ENCODE assay signal across 9 cellular contexts in genomic region chr18:13680612-13681011, GRCh38. TPM values are rescaled to one million over a fixed set of nuclear protein-coding genes. Genes with fewer than 3 reads are reported as not detected.
A peak's percentile ranks its signal among the peaks of the same experiment; 100 is the strongest.
DNase-seq lines count a peak whose midpoint lies in the region; ATAC-seq, FAIRE-seq and TF ChIP-seq lines count a peak whose summit lies in the region.
"Had no signal": no experiment of that assay in that cellular context is flagged by ENCODE, and none has a peak within 500 bp of the region (broad histone marks: within the 10 kb centered on the region; RNA-seq: fewer than 3 reads in every experiment).

No MANE protein-coding gene starts in this region.

- H3K23ac ChIP-seq in H1 (ENCODE audit: insufficient read length): no peak overlapping the region

- H4K91ac ChIP-seq in H1 (replicated peaks; ENCODE audit: insufficient read length, low read length): no peak overlapping the region

- no peak overlapping the region for H2AFZ ChIP-seq in H1 (ENCODE audit: low read length)

- H2BK120ac ChIP-seq in H1 (replicated peaks; ENCODE audit: low read depth, low read length): no peak overlapping the region

- no peak overlapping the region for H4K5ac ChIP-seq in H1 (ENCODE audit: insufficient read length, low read depth, low read length)

- no peak overlapping the region for H3K56ac ChIP-seq in H1 (replicated peaks; ENCODE audit: insufficient read length, low read depth, low read length)

- no peak overlapping the region for H3K9ac ChIP-seq in H1 (replicated peaks in 1 of 4; ENCODE audit: extremely low read depth in 1 of 4, low read depth in 3 of 4, low read length in 3 of 4)

- no peak overlapping the region for H2BK15ac ChIP-seq in H1 (ENCODE audit: low read length)

- peak; percentile 78 for FAIRE-seq in H1 (lab: Jason Lieb, UNC)

- ATAC-seq in GM21737 (IDR thresholded peaks at IDR 0.05; ENCODE audit: unreplicated experiment): no peak

- CTCF ChIA-PET in H1 (lab: Charles Lee; ENCODE audit: partially characterized antibody): interaction anchor here (0.7 to 2.2 kb wide), 9 partner anchors 10 to 57 kb away, joined by 3 to 8 read pairs (median 4); no protein-coding TSS in a partner anchor

- peak; percentile 39 to 65 (median 64); a peak in 3 of 4 replicates for TF ChIP-seq CTCF in H1 (IDR thresholded peaks at IDR 0.05; ENCODE audit: control extremely low read depth in 1 of 3, insufficient read depth in 1 of 3, low read depth in 1 of 3, low read length in 3 of 3)

- peaks cover 0 to 31% of the 10 kb centered on the region in 2 experiments; a peak in 3 of 4 replicates for H3K79me2 ChIP-seq in H1 (ENCODE audit: control insufficient read depth in 1 of 2, insufficient read depth in 2 of 2, low read length in 2 of 2)

- no peaks in the 10 kb centered on the region for H3K27me3 ChIP-seq in H1 (replicated peaks in 1 of 4; ENCODE audit: control insufficient read depth in 3 of 4, extremely low read depth in 1 of 4, insufficient read depth in 3 of 4, low read length in 3 of 4)

- peaks cover 2% of the 10 kb centered on the region; the same call in 1 of the 2 replicates for H3K79me1 ChIP-seq in H1 (ENCODE audit: low read depth, low read length)

- no peak overlapping the region for H2BK12ac ChIP-seq in H1 (ENCODE audit: low read depth, low read length)

- no peak overlapping the region for H2BK20ac ChIP-seq in H1 (ENCODE audit: low read length)

- TF ChIP-seq RAD21 in H1 (IDR thresholded peaks at IDR 0.05 in 1 of 2, conservative IDR thresholded peaks at IDR 0.05 in 1 of 2; ENCODE audit: low read depth in 2 of 2, low read length in 2 of 2): peak; percentile 21 to 37; a peak in 3 of 4 replicates

- no peak overlapping the region for H3K4me2 ChIP-seq in H1 (ENCODE audit: insufficient read depth in 1 of 2, low read depth in 2 of 2, low read length in 2 of 2)

- no peak for TF ChIP-seq POLR2A in H1 (IDR thresholded peaks at IDR 0.05; ENCODE audit: control extremely low read depth in 1 of 2, low read depth in 2 of 2, low read length in 2 of 2)

- H3K9me3 ChIP-seq in H1 (ENCODE audit: insufficient read depth in 2 of 2, low read depth in 1 of 2, low read length in 1 of 2): peaks cover 12 to 13% of the 10 kb centered on the region in 2 experiments

- no peak overlapping the region for H3K18ac ChIP-seq in H1 (ENCODE audit: extremely low read depth, low read length)

- H4K8ac ChIP-seq in H1 (ENCODE audit: extremely low read depth, insufficient read depth, low read length): no peak overlapping the region

- H3K36me3 ChIP-seq in H1 (ENCODE audit: control insufficient read depth in 2 of 4, insufficient read depth in 4 of 4, low read length in 3 of 4): peaks cover 0 to 3% (median 0%) of the 10 kb centered on the region in 4 experiments; a peak in 1 of 8 replicates

- H3K14ac ChIP-seq in H1 (ENCODE audit: insufficient read length): no peak overlapping the region

- no peak for TF ChIP-seq EP300 in H1 (IDR thresholded peaks at IDR 0.05; ENCODE audit: borderline replicate concordance in 1 of 2, low read depth in 2 of 2, low read length in 2 of 2)

- 61% methylated on average over 5 of the region's 5 CpGs; no CpG with 5 or more reads in 1 of the 2 experiments for WGBS in H1 (ENCODE audit: extremely low coverage in 1 of 2, insufficient coverage in 1 of 2, insufficient read length in 1 of 2, insufficient replicate concordance in 2 of 2, low coverage in 1 of 2, low lambda C conversion rate in 2 of 2, missing lambda C conversion rate in 1 of 2), 2 experiments

- POLR2A ChIA-PET in H1 (lab: Charles Lee; ENCODE audit: partially characterized antibody): no interaction called here

- no peak overlapping the region for H2AK5ac ChIP-seq in H1 (ENCODE audit: low read depth, low read length)

- no peak overlapping the region for H3K27ac ChIP-seq in H1 (ENCODE audit: low read depth, low read length)

- H3K23me2 ChIP-seq in H1 (ENCODE audit: low read depth, low read length): 0 out of 2 replicates have a peak, but pooled peaks cover 1% of the 10 kb centered on the region

- peaks cover 0 to 2% of the 10 kb centered on the region in 2 experiments for H4K20me1 ChIP-seq in H1 (replicated peaks in 1 of 2; ENCODE audit: control insufficient read depth in 1 of 2, insufficient read depth in 2 of 2, low read length in 2 of 2)

- DNase-seq in G401 (ENCODE audit: low spot score) (peak; percentile 19), H1 (ENCODE audit: low read depth in 1 of 2, low spot score in 2 of 2) (peak; percentile 17 to 61), midbrain (lab: John Stamatoyannopoulos, UW) (peak; percentile 48), NCI-H774 (lab: John Stamatoyannopoulos, UW) (no peak), NCI-H2081 treated with DMSO at 0.1 percent for 48 hours (lab: John Stamatoyannopoulos, UW) (no peak)
- DNase-seq in Jurkat, Clone E6-1 (ENCODE audit: low read depth, low spot score): peak; percentile 35
- no peak for DNase-seq in activated T-cell treated with anti-CD3 and anti-CD28 coated beads, Interleukin-2, amount 50 U/mL, for 48 hours
- DNase-seq: NCI-H345 had no signal

- H3K4me3 ChIP-seq in Jurkat, Clone E6-1 (ENCODE audit: low read length): no peak overlapping the region
- H3K4me3 ChIP-seq in H1 (ENCODE audit: extremely low read depth in 1 of 4, insufficient read depth in 2 of 4, low read depth in 3 of 4, low read length in 4 of 4): no peak overlapping the region

- no peak overlapping the region for H2BK5ac ChIP-seq in H1 (ENCODE audit: low read depth, low read length)

- no peaks in the 10 kb centered on the region for H3K4me1 ChIP-seq in H1 (replicated peaks in 1 of 4; ENCODE audit: control insufficient read depth in 3 of 4, insufficient read depth in 4 of 4, low read length in 3 of 4)

- in situ Hi-C loops in G401 (cut with HindIII; ENCODE audit: low sequenced_read_pairs): no loop called here

- H3K4ac ChIP-seq in H1 (replicated peaks; ENCODE audit: insufficient read length, low read depth, low read length): no peak overlapping the region

TF ChIP-seq in H1, 55 proteins besides CTCF, POLR2A, EP300 and RAD21:
- TF ChIP-seq TEAD4 (IDR thresholded peaks at IDR 0.05; ENCODE audit: low read depth, low read length) (peak; percentile 69), CREB1 (IDR thresholded peaks at IDR 0.05) (no peak)

RNA-seq across cellular contexts. Expression of gene FAM210A, which starts 45.7 kb away (rescaled TPM):
- total RNA-seq in G401 (2014; rRNA removed; shearing (Covaris generic)): 23.4 and 27.9 TPM in 2 replicates
- polyA plus RNA-seq in Jurkat, Clone E6-1 (2012; ENCODE audit: insufficient read depth, insufficient read length): 18.1 TPM
- 25.4 and 27.2 TPM in 2 replicates for total RNA-seq in H1 (2021; fragmentation: NEBNext Ultra II Directional; extraction: Animal tissue kit (Norgen Biotek cat#: 25700))
- 7.9 and 8.2 TPM in 2 replicates for polyA plus RNA-seq in H1 (2011; rRNA removed)
- polyA plus RNA-seq in H1 (2011; cell fraction: cytosol; rRNA removed): 12.2 TPM
- polyA plus RNA-seq in H1 (2011; cell fraction: nucleus; rRNA removed): 5.8 TPM
- 12.9 to 17.3 TPM (median 15.1 TPM) in 4 replicates for polyA plus RNA-seq in H1 (2012, experiment 1 of 2)
- polyA plus RNA-seq in H1 (2012, experiment 2 of 2): 2.4 TPM
- 11.7 TPM for polyA plus RNA-seq in H1 (2013, experiment 1 of 2)
- polyA plus RNA-seq in H1 (2013, experiment 2 of 2): 12.8 TPM
- polyA minus RNA-seq in H1 (2011; rRNA and poly(A)+ RNA removed): 22.1 and 34.7 TPM in 2 replicates
- polyA minus RNA-seq in H1 (2011; cell fraction: cytosol; rRNA and poly(A)+ RNA removed): 12.8 TPM
- polyA minus RNA-seq in H1 (2011; cell fraction: nucleus; rRNA and poly(A)+ RNA removed): 15.0 TPM

RNA-seq across cellular contexts. Expression of gene RNMT, which starts 45.9 kb away (rescaled TPM):
- 36.7 and 44.6 TPM in 2 replicates for total RNA-seq in G401 (2014; rRNA removed; shearing (Covaris generic))
- polyA plus RNA-seq in Jurkat, Clone E6-1 (2012; ENCODE audit: insufficient read depth, insufficient read length): 30.5 TPM
- 59.6 and 63.5 TPM in 2 replicates for total RNA-seq in H1 (2021; fragmentation: NEBNext Ultra II Directional; extraction: Animal tissue kit (Norgen Biotek cat#: 25700))
- polyA plus RNA-seq in H1 (2011; rRNA removed): 16.9 and 25.3 TPM in 2 replicates
- 22.5 TPM for polyA plus RNA-seq in H1 (2011; cell fraction: cytosol; rRNA removed)
- 18.6 TPM for polyA plus RNA-seq in H1 (2011; cell fraction: nucleus; rRNA removed)
- 31.0 to 50.4 TPM (median 33.3 TPM) in 4 replicates for polyA plus RNA-seq in H1 (2012, experiment 1 of 2)
- polyA plus RNA-seq in H1 (2012, experiment 2 of 2): 2.5 TPM
- 42.3 TPM for polyA plus RNA-seq in H1 (2013, experiment 1 of 2)
- polyA plus RNA-seq in H1 (2013, experiment 2 of 2): 45.0 TPM
- 16.6 and 24.5 TPM in 2 replicates for polyA minus RNA-seq in H1 (2011; rRNA and poly(A)+ RNA removed)
- 14.2 TPM for polyA minus RNA-seq in H1 (2011; cell fraction: cytosol; rRNA and poly(A)+ RNA removed)
- 16.2 TPM for polyA minus RNA-seq in H1 (2011; cell fraction: nucleus; rRNA and poly(A)+ RNA removed)

Comparison
In these comparisons a context has a peak if more than half of its experiments do, and no peak if none do; other contexts are left out.
1. DNase-seq: peak in G401 (single experiment), Jurkat, Clone E6-1 (single experiment), H1 (2 of 2) and midbrain (single experiment); none in NCI-H774 (single experiment), NCI-H2081 treated with DMSO at 0.1 percent for 48 hours (single experiment) and activated T-cell treated with anti-CD3 and anti-CD28 coated beads, Interleukin-2, amount 50 U/mL, for 48 hours (0 of 2).